Comparison of ENCODE assay signal across 16 cellular contexts in the genomic region with DNA sequence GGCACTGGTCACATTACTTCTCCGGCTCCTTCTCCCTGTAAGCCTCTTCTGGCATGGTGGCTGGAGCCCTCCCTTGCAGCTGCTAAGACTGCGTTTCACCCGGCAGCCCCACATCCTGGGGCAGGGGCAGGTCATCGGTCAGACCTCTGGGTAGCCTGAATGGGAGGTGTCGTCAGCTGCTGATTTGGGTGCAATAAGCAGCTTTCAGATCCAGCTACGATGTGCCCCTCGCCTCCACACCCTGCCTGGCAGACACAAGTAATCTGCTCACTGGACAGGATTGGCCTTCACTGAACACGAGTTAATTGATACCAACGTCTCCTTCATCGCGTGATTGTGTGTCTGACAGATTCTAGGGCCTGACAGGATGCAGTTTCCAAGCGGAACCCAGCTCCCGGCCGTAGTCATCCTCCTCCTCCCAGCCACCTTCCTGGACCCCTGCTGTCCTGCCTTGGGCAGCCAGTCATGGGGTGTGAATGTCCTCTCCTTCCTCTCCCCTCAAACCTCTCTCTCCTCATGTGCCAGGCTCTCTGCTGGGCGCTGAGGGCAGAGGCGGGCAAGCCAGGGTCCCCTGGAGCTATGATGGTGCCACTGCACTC.
"Had no signal": no experiment of that assay in that cellular context is flagged by ENCODE, and none has a peak within 500 bp of the region (broad histone marks: within the 10 kb centered on the region; RNA-seq: fewer than 3 reads in every experiment).

No MANE protein-coding gene starts in this region.

- H3K9me3 Mint-ChIP-seq: activated CD4-positive, alpha-beta T cell treated with anti-CD3 and anti-CD28 coated beads, Interleukin-2, amount 10 ng/mL, durations not matched to agents 7 days and 5 days; activated naive CD4-positive, alpha-beta T cell treated with anti-CD3 and anti-CD28 coated beads, Interleukin-2, amount 10 ng/mL, durations not matched to agents 7 days and 5 days; activated T-cell treated with anti-CD3 and anti-CD28 coated beads, Interleukin-2, amount 50 U/mL, for 4 hours; central memory CD8-positive, alpha-beta T cell; stimulated activated naive B cell treated with anti-CD40 and anti-IgM and Interleukin-4, amounts not matched to agents 10 μg/mL and 1 μg/mL and 100 μg/mL, for 72 hours; T-helper 1 cell treated with Interleukin-12 subunit alpha and Interleukin-12 subunit beta and Interleukin-4 antibody, amounts not matched to agents 30 μg/mL and 1 μg/mL, for 36 hours had no signal

- H3K27ac Mint-ChIP-seq: activated CD8-positive, alpha-beta T cell treated with anti-CD3 and anti-CD28 coated beads, Interleukin-2, amount 10 ng/mL, durations not matched to agents 7 days and 5 days; activated naive CD4-positive, alpha-beta T cell treated with anti-CD3 and anti-CD28 coated beads, Interleukin-2, amount 10 ng/mL, durations not matched to agents 7 days and 5 days; stimulated activated naive B cell treated with anti-CD40 and anti-IgM and Interleukin-4, amounts not matched to agents 10 μg/mL and 1 μg/mL and 100 μg/mL, for 72 hours; T-helper 1 cell treated with Interleukin-12 subunit alpha and Interleukin-12 subunit beta and Interleukin-4 antibody, amounts not matched to agents 30 μg/mL and 1 μg/mL, for 36 hours had no signal

- H3K4me1 ChIP-seq: ascending aorta had no signal

- H3K36me3 Mint-ChIP-seq: activated naive CD4-positive, alpha-beta T cell treated with anti-CD3 and anti-CD28 coated beads, Interleukin-2, amount 10 ng/mL, durations not matched to agents 7 days and 5 days; stimulated activated naive B cell treated with anti-CD40 and anti-IgM and Interleukin-4, amounts not matched to agents 10 μg/mL and 1 μg/mL and 100 μg/mL, for 72 hours had no signal

- H3K36me3 ChIP-seq: ascending aorta, gastrocnemius medialis, heart left ventricle, left lung, pancreas, sigmoid colon, thoracic aorta, upper lobe of left lung had no signal

- H3K27ac ChIP-seq: ascending aorta, coronary artery, gastrocnemius medialis, heart left ventricle, left lung, pancreas, sigmoid colon, thoracic aorta, upper lobe of left lung had no signal

- H3K4me3 Mint-ChIP-seq: activated CD4-positive, alpha-beta T cell treated with anti-CD3 and anti-CD28 coated beads, Interleukin-2, amount 10 ng/mL, durations not matched to agents 7 days and 5 days; activated CD8-positive, alpha-beta T cell treated with anti-CD3 and anti-CD28 coated beads, Interleukin-2, amount 10 ng/mL, durations not matched to agents 7 days and 5 days; activated naive CD4-positive, alpha-beta T cell treated with anti-CD3 and anti-CD28 coated beads, Interleukin-2, amount 10 ng/mL, durations not matched to agents 7 days and 5 days; activated T-cell treated with anti-CD3 and anti-CD28 coated beads, Interleukin-2, amount 50 U/mL, for 4 hours; central memory CD8-positive, alpha-beta T cell; T-helper 1 cell treated with Interleukin-12 subunit alpha and Interleukin-12 subunit beta and Interleukin-4 antibody, amounts not matched to agents 30 μg/mL and 1 μg/mL, for 36 hours had no signal

- H3K4me3 ChIP-seq: ascending aorta, coronary artery, gastrocnemius medialis, heart left ventricle, left lung, pancreas, sigmoid colon, thoracic aorta, upper lobe of left lung had no signal

- H3K9me3 ChIP-seq: ascending aorta, gastrocnemius medialis, heart left ventricle, left lung, pancreas, sigmoid colon, thoracic aorta, upper lobe of left lung had no signal

- H3K27me3 ChIP-seq: ascending aorta, pancreas had no signal
